ENCODE assay signal across 9 cellular contexts in genomic region chr7:157690058-157690832, GRCh38.
DNase-seq lines count a peak whose midpoint lies in the region; ATAC-seq and TF ChIP-seq lines count a peak whose summit lies in the region.
"Had no signal": no experiment of that assay in that cellular context is flagged by ENCODE, and none has a peak within 500 bp of the region (broad histone marks: within the 10 kb centered on the region; RNA-seq: fewer than 3 reads in every experiment).

No MANE protein-coding gene starts in this region.

- no TSS peak for BruUV-seq in A673 (replicated peaks; lab: Mats Ljungman, UMichigan)

- H3K36me3 Mint-ChIP-seq in CD4-positive, alpha-beta T cell (ENCODE audit: low read depth): no peaks in the 10 kb centered on the region

- H3K4me1 Mint-ChIP-seq in CD4-positive, alpha-beta T cell (ENCODE audit: low read depth): peaks cover 39% of the 10 kb centered on the region

- no peaks in the 10 kb centered on the region for H3K79me2 ChIP-seq in osteoblast (ENCODE audit: insufficient read depth, low read length)

- H3K4me1 ChIP-seq in osteoblast (ENCODE audit: insufficient read depth, low read length): no peaks in the 10 kb centered on the region
- H3K4me1 ChIP-seq in A673 (ENCODE audit: insufficient read depth, low read length, poor library complexity, severe bottlenecking): no peaks in the 10 kb centered on the region

- no peak overlapping the region for H3K27ac ChIP-seq in CD4-positive, alpha-beta T cell (ENCODE audit: low read depth, low read length)
- H3K27ac ChIP-seq in coronary artery (no peak overlapping the region), osteoblast (ENCODE audit: low read depth, low read length) (no peak overlapping the region), A673 (ENCODE audit: low read depth, low read length, poor library complexity, severe bottlenecking) (no peak overlapping the region)

- peaks cover 64% of the 10 kb centered on the region for H3K27me3 Mint-ChIP-seq in CD4-positive, alpha-beta T cell

- H3K36me3 ChIP-seq in osteoblast (ENCODE audit: insufficient read depth, low read length): no peaks in the 10 kb centered on the region
- no peaks in the 10 kb centered on the region for H3K36me3 ChIP-seq in A673 (ENCODE audit: insufficient read depth, low read length, poor library complexity, severe bottlenecking)

- ATAC-seq in CD4-positive, alpha-beta T cell (ENCODE audit: poor library complexity): no peak
- ATAC-seq in HG02938 (IDR thresholded peaks at IDR 0.05; ENCODE audit: unreplicated experiment): no peak

- no peak overlapping the region for H3K27ac Mint-ChIP-seq in CD4-positive, alpha-beta T cell

- CTCF ChIA-PET in CD4-positive, alpha-beta T cell (lab: Charles Lee): no interaction called here
- CTCF ChIA-PET in A673 (lab: Charles Lee): no interaction called here

- POLR2A ChIA-PET in CD4-positive, alpha-beta T cell (lab: Charles Lee): interaction anchor here (1.5 kb wide), 1 partner anchor 63 kb away, joined by 5 read pairs; no protein-coding TSS in a partner anchor
- POLR2A ChIA-PET in A673 (lab: Charles Lee; ENCODE audit: low non-redundant PET): no interaction called here

- no peak for TF ChIP-seq CTCF in CD4-positive, alpha-beta T cell (IDR thresholded peaks at IDR 0.05)
- TF ChIP-seq CTCF in LNCaP clone FGC (IDR thresholded peaks at IDR 0.05; ENCODE audit: control insufficient read depth, extremely low read depth, insufficient read depth) (no peak), coronary artery (IDR thresholded peaks at IDR 0.05) (no peak), osteoblast (IDR thresholded peaks at IDR 0.05; ENCODE audit: extremely low read depth, low read depth, low read length) (no peak), A673 (conservative IDR thresholded peaks at IDR 0.05; ENCODE audit: low read depth, low read length) (no peak)

- no peaks in the 10 kb centered on the region for H4K20me1 ChIP-seq in osteoblast (ENCODE audit: insufficient read depth, low read length)

- H3K4me3 Mint-ChIP-seq in CD4-positive, alpha-beta T cell: peak overlapping the region; percentile 68

- peaks cover 83% of the 10 kb centered on the region for H3K27me3 ChIP-seq in CD4-positive, alpha-beta T cell (ENCODE audit: control insufficient read depth, insufficient read depth, low read length)
- H3K27me3 ChIP-seq in osteoblast (ENCODE audit: insufficient read depth, low read length): peaks cover 38% of the 10 kb centered on the region
- peaks cover 98% of the 10 kb centered on the region for H3K27me3 ChIP-seq in A673 (replicated peaks; ENCODE audit: insufficient read depth, low read depth, low read length, poor library complexity)

- H3K4me2 ChIP-seq in osteoblast (ENCODE audit: insufficient read depth, low read length): no peak overlapping the region

- no peak overlapping the region for H2AFZ ChIP-seq in osteoblast (ENCODE audit: low read length)

- no peaks in the 10 kb centered on the region for H3K9me3 Mint-ChIP-seq in CD4-positive, alpha-beta T cell

- intact Hi-C loops in CD4-positive, alpha-beta T cell (cut with DNase I, micrococcal nuclease): no loop called here
- intact Hi-C loops in A673 (cut with micrococcal nuclease; ENCODE audit: unreplicated experiment): no loop called here

- peak overlapping the region; percentile 80 for H3K4me3 ChIP-seq in LNCaP clone FGC (ENCODE audit: low read depth, low read length)
- H3K4me3 ChIP-seq in coronary artery: peak overlapping the region; percentile 75
- H3K4me3 ChIP-seq in osteoblast (ENCODE audit: insufficient read depth, low read length): no peak overlapping the region
- H3K4me3 ChIP-seq in A673 (ENCODE audit: low read depth, low read length, poor library complexity, severe bottlenecking): no peak overlapping the region

- H3K9me3 ChIP-seq in CD4-positive, alpha-beta T cell (ENCODE audit: control insufficient read depth, low read length): no peaks in the 10 kb centered on the region
- no peaks in the 10 kb centered on the region for H3K9me3 ChIP-seq in osteoblast (ENCODE audit: low read depth, low read length)
- H3K9me3 ChIP-seq in A673 (ENCODE audit: low read depth, low read length, poor library complexity, severe bottlenecking): no peaks in the 10 kb centered on the region

- DNase-seq in CD4-positive, alpha-beta T cell: no peak
- DNase-seq in LNCaP clone FGC (ENCODE audit: low read depth) (no peak), coronary artery (ENCODE audit: low spot score) (peak; percentile 61), osteoblast (ENCODE audit: insufficient read length, low spot score, missing footprints) (peak; percentile 81), hepatic stellate cell (ENCODE audit: low spot score) (no peak), A673 (ENCODE audit: low spot score) (no peak)
- no peak for DNase-seq in activated CD4-positive, alpha-beta T cell treated with anti-CD3 and anti-CD28 coated beads, Interleukin-2, amount 50 U/mL, for 1 hour
- DNase-seq: NCI-H82 had no signal

Comparison
In these comparisons a context has a peak if more than half of its experiments do, and no peak if none do; other contexts are left out.
1. DNase-seq: peak in coronary artery (single experiment) and osteoblast (single experiment); none in CD4-positive, alpha-beta T cell (0 of 10), LNCaP clone FGC (single experiment), hepatic stellate cell (single experiment), A673 (single experiment) and activated CD4-positive, alpha-beta T cell treated with anti-CD3 and anti-CD28 coated beads, Interleukin-2, amount 50 U/mL, for 1 hour (single experiment).
2. H3K4me3 ChIP-seq: peak in LNCaP clone FGC (single experiment) and coronary artery (single experiment); none in osteoblast (single experiment) and A673 (single experiment).